In the genomic region with DNA sequence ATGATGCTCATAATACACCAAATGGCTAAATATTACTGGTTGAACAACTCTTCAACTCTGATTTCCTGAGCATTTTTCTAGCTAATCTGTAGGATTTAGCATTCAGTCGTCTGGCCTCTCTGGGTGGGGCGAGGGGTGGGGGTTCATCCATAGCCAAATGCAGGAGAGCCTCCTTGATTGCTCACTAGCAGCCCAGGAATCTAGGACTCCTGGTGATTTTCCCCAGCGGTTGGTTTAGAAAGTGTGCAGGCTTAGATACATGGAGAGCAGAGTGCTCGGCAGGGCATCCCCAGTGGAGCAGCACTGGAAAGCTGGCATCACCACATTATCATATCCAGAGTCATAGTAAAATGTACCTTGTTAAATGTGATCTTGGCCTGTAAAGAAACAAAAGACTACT, we compare ENCODE assay signal across 20 cellular contexts.
"Had no signal": no experiment of that assay in that cellular context is flagged by ENCODE, and none has a peak within 500 bp of the region (broad histone marks: within the 10 kb centered on the region; RNA-seq: fewer than 3 reads in every experiment).

No MANE protein-coding gene starts in this region.

- DNase-seq: dorsolateral prefrontal cortex; effector CD4-positive, alpha-beta T cell; hypothalamus; immature natural killer cell; islet precursor cell; kidney glomerular epithelial cell; left ventricle myocardium superior; lower lobe of right lung; naive thymus-derived CD8-positive, alpha-beta T cell; nephron progenitor cell; nucleus accumbens; sigmoid colon; stimulated activated CD4-positive, alpha-beta T cell treated with anti-CD3 and anti-CD28 coated beads, Interleukin-15, amount 100 ng/mL, for 24 hours; stimulated activated CD4-positive, alpha-beta T cell treated with anti-CD3 and anti-CD28 coated beads, Interleukin-2, amount 100 ng/mL, for 48 hours; stimulated activated naive B cell treated with anti-CD40 and anti-IgM and Interleukin-4, amounts not matched to agents 10 μg/mL and 1 μg/mL and 100 μg/mL, for 72 hours; transverse colon had no signal

- H3K4me1 ChIP-seq: lower lobe of right lung, prostate gland, right atrium auricular region, transverse colon, vagina had no signal

- H3K4me3 ChIP-seq: dorsolateral prefrontal cortex, lower lobe of right lung, prostate gland, right atrium auricular region, sigmoid colon, thoracic aorta, transverse colon, vagina had no signal

- H3K9me3 ChIP-seq: lower lobe of right lung, prostate gland, right atrium auricular region, sigmoid colon, thoracic aorta, transverse colon, vagina had no signal

- H3K27me3 ChIP-seq: dorsolateral prefrontal cortex, right atrium auricular region, sigmoid colon, transverse colon, vagina had no signal

- H3K36me3 ChIP-seq: lower lobe of right lung, prostate gland, right atrium auricular region, sigmoid colon, transverse colon, vagina had no signal

- H3K27ac ChIP-seq: dorsolateral prefrontal cortex, lower lobe of right lung, prostate gland, right atrium auricular region, sigmoid colon, thoracic aorta, transverse colon, vagina had no signal

- ATAC-seq: left ventricle myocardium superior; lower lobe of right lung; naive thymus-derived CD8-positive, alpha-beta T cell; stimulated activated naive B cell treated with anti-CD40 and anti-IgM and Interleukin-4, amounts not matched to agents 10 μg/mL and 1 μg/mL and 100 μg/mL, for 72 hours had no signal
